Comparison of ENCODE assay signal across 8 cellular contexts in the genomic region with DNA sequence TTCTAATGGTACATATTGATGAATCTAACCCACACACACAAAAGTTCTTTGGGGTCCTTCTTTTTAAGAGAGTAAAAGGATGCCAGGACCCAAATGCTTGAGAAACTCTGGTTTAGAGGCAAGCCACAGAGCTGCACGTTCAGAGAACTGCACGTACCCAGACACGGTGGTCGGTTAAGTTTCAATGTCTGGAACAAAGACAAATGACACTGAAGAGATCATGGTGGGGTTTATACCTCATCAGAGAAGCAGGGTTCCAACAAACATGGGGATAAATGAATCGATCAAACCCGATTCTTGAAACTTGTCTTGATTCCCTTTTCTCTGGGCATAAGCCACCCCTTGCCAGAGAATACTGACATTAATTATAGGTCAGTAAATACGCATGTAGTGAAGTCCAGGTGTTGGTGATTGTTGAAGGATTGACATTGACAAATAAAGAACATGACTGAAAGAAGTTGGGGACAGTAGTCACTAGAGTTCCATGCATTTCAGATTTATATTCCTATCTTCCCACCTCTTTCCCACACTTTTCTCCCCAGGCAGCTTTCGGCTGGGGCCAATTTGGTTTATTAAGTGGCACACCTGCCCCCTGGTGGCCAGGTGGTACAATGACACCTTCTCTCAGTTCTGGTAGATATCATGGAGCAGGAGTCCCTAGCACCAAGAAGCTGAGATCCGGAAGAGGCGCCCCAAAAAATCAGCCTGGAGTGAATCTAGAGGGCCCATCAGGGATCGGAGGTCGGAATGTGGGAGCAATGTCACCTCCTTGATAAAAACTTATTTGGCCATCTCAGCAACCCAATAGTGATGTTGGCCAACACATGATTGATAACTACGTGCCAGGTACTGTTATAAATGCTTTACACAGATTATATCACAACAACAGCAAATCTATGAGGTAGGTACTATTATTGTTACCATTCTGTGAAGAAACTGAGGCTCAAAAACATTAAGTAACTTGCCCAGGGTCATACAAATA. TPM values are rescaled to one million over a fixed set of nuclear protein-coding genes. Genes with fewer than 3 reads are reported as not detected.
DNase-seq lines count a peak whose midpoint lies in the region; ATAC-seq and TF ChIP-seq lines count a peak whose summit lies in the region.

No MANE protein-coding gene starts in this region.

- peak overlapping the region; percentile 5 for H3K4me3 Mint-ChIP-seq in nephron progenitor cell

- TF ChIP-seq CTCF in OCI-LY1 (IDR thresholded peaks at IDR 0.05; ENCODE audit: low read length) = peak; percentile 94
- peak; percentile 81 to 86 for TF ChIP-seq CTCF in fibroblast of lung (conservative IDR thresholded peaks at IDR 0.05 in 1 of 2, IDR thresholded peaks at IDR 0.05 in 1 of 2; ENCODE audit: low read depth in 1 of 2, low read length in 2 of 2)
- TF ChIP-seq CTCF in nephron progenitor cell (IDR thresholded peaks at IDR 0.05) = peak; percentile 89
- peak; percentile 85 to 97 (median 95) for TF ChIP-seq CTCF in vagina (IDR thresholded peaks at IDR 0.05)

- peak; percentile 60 for DNase-seq in Caki2 (ENCODE audit: low read depth)
- DNase-seq in HS-5 (ENCODE audit: low read depth) = peak; percentile 33
- DNase-seq in activated T-cell treated with anti-CD3 and anti-CD28 coated beads, Interleukin-2, amount 50 U/mL, for 48 hours = peak; percentile 73 to 79
- peak; percentile 54 to 75 for DNase-seq in fibroblast of lung (ENCODE audit: low read depth in 2 of 2)
- DNase-seq in nephron progenitor cell = peak; percentile 76
- DNase-seq in vagina (ENCODE audit: extremely low spot score in 2 of 2) = no peak

- H3K4me2 ChIP-seq in OCI-LY1 (ENCODE audit: low read length) (peak overlapping the region; percentile 73), fibroblast of lung (ENCODE audit: extremely low read depth, insufficient read depth, low read length) (no peak overlapping the region)

- H3K9me2 ChIP-seq in OCI-LY1 (ENCODE audit: low read depth, low read length) = no peaks in the 10 kb centered on the region

- H3K27ac Mint-ChIP-seq in nephron progenitor cell = no peak overlapping the region

- TF ChIP-seq POLR2A in vagina (IDR thresholded peaks at IDR 0.05) = no peak

- 0 out of 2 replicates have a peak, but pooled peaks cover 9% of the 10 kb centered on the region for H3F3A ChIP-seq in OCI-LY1 (ENCODE audit: insufficient read depth, low read length)

- H3K79me2 ChIP-seq in OCI-LY1 (ENCODE audit: insufficient read depth, low read length) (no peaks in the 10 kb centered on the region), fibroblast of lung (ENCODE audit: control insufficient read depth, insufficient read depth, low read length) (no peaks in the 10 kb centered on the region)

- H3K27me3 ChIP-seq in OCI-LY1 (ENCODE audit: insufficient read depth, low read length) (no peaks in the 10 kb centered on the region), fibroblast of lung (ENCODE audit: control insufficient read depth, insufficient read depth, low read length) (no peaks in the 10 kb centered on the region), vagina (no peaks in the 10 kb centered on the region)

- no peak for ATAC-seq in HG03439 (IDR thresholded peaks at IDR 0.05; ENCODE audit: unreplicated experiment)

- H3K4me3 ChIP-seq in OCI-LY1 (ENCODE audit: low read depth, low read length, poor library complexity, severe bottlenecking) (peak overlapping the region; percentile 5), fibroblast of lung (replicated peaks in 1 of 4; ENCODE audit: control extremely low read depth in 1 of 4, insufficient read depth in 1 of 4, low read depth in 3 of 4, low read length in 4 of 4) (no peak overlapping the region), vagina (no peak overlapping the region)

- in situ Hi-C loops in Caki2 (cut with HindIII; ENCODE audit: low pct_unique_long_range_greater_than_20kb, low sequenced_read_pairs) = no loop called here

- intact Hi-C loops in vagina (cut with DNase I) = loop anchor here (2.0 to 10.0 kb wide), 3 partner anchors 35 to 123 kb away; no protein-coding TSS in a partner anchor

- H3K9ac ChIP-seq in OCI-LY1 (ENCODE audit: low read length) (peak overlapping the region; percentile 57), fibroblast of lung (ENCODE audit: insufficient read depth, low read length) (no peak overlapping the region)

- no peaks in the 10 kb centered on the region for H3K9me3 Mint-ChIP-seq in nephron progenitor cell

- H3K4me1 ChIP-seq in OCI-LY1 (ENCODE audit: insufficient read depth, low read length, severe bottlenecking) (peaks cover 54% of the 10 kb centered on the region), fibroblast of lung (ENCODE audit: control insufficient read depth, extremely low read depth, insufficient read depth, low read length) (peaks cover 2% of the 10 kb centered on the region), vagina (peaks cover 8% of the 10 kb centered on the region)

- H2AFZ ChIP-seq in OCI-LY1 (ENCODE audit: low read length) (no peak overlapping the region), fibroblast of lung (ENCODE audit: low read length) (no peak overlapping the region)

- no peaks in the 10 kb centered on the region for H3K36me3 Mint-ChIP-seq in nephron progenitor cell (ENCODE audit: low read depth)

- peaks cover 39% of the 10 kb centered on the region for H3K27me3 Mint-ChIP-seq in nephron progenitor cell (ENCODE audit: low read depth, poor library complexity)

- H3K4me1 Mint-ChIP-seq in nephron progenitor cell = peaks cover 93% of the 10 kb centered on the region

- H3K36me3 ChIP-seq in OCI-LY1 (ENCODE audit: insufficient read depth, low read length) (no peaks in the 10 kb centered on the region), fibroblast of lung (ENCODE audit: control insufficient read depth, insufficient read depth, low read length) (no peaks in the 10 kb centered on the region), vagina (no peaks in the 10 kb centered on the region)

- H3K27ac ChIP-seq in OCI-LY1 (ENCODE audit: low read depth, low read length, poor library complexity, severe bottlenecking) = peak overlapping the region; percentile 100
- H3K27ac ChIP-seq in fibroblast of lung (ENCODE audit: insufficient read depth, low read length) = no peak overlapping the region
- no peak overlapping the region for H3K27ac ChIP-seq in vagina

- no peaks in the 10 kb centered on the region for H4K20me1 ChIP-seq in OCI-LY1 (ENCODE audit: insufficient read depth, low read length)
- H4K20me1 ChIP-seq in fibroblast of lung (ENCODE audit: control insufficient read depth, extremely low read depth, insufficient read depth, low read length) = no peaks in the 10 kb centered on the region

- H3K9me3 ChIP-seq in OCI-LY1 (ENCODE audit: low read length) = no peaks in the 10 kb centered on the region
- H3K9me3 ChIP-seq in fibroblast of lung (ENCODE audit: control insufficient read depth, insufficient read depth, low read depth, low read length) = no peaks in the 10 kb centered on the region
- H3K9me3 ChIP-seq in vagina = no peaks in the 10 kb centered on the region

RNA-seq across cellular contexts. Expression of a gene that starts 17.8 kb away (rescaled TPM):
- total RNA-seq in Caki2 (2014; rRNA removed; shearing (Covaris generic); ENCODE audit: low replicate concordance) = 10.9 and 12.4 TPM in 2 replicates
- 23.6 and 28.1 TPM in 2 replicates for total RNA-seq in fibroblast of lung
- polyA plus RNA-seq in fibroblast of lung = 31.6 and 35.4 TPM in 2 replicates
- polyA plus RNA-seq in fibroblast of lung (2012) = 47.2 and 50.5 TPM in 2 replicates
- polyA minus RNA-seq in fibroblast of lung (ENCODE audit: low replicate concordance) = 94.8 and 140 TPM in 2 replicates
- total RNA-seq in vagina = 67.0 TPM

Comparison
In these comparisons a context has a peak if more than half of its experiments do, and no peak if none do; other contexts are left out.
1. DNase-seq: peak in Caki2 (single experiment), HS-5 (single experiment), activated T-cell treated with anti-CD3 and anti-CD28 coated beads, Interleukin-2, amount 50 U/mL, for 48 hours (2 of 2), fibroblast of lung (2 of 2) and nephron progenitor cell (single experiment); none in vagina (0 of 2).
2. Peak in every context shown above with its lines, with median percentiles within 50 percentile points of each other: CTCF ChIP-seq.